28 cellular contexts compared by ENCODE assay signal in the genomic region with DNA sequence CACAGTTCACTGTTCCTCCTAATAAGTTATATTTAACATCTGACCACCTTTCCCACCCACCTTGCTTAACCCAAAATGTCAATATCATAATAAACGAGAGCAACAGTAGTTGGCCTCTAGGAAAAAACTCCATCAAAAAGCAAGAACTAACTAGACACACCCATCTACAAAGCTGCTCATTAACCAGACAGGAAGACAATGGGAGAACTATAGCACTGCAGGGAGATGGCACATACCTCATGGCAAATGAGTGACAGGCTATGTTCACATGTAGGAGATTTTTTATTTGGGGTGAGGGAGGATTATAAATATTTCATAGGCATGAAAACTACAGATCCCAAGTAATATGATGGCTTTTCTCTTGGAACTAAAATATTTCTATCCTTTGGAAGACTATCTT.
"Had no signal": no experiment of that assay in that cellular context is flagged by ENCODE, and none has a peak within 500 bp of the region (broad histone marks: within the 10 kb centered on the region; RNA-seq: fewer than 3 reads in every experiment).

No MANE protein-coding gene starts in this region.

- DNase-seq: activated B cell treated with CpG ODN at 0.5 μM for 24 hours; activated CD4-positive, alpha-beta T cell treated with anti-CD3 and anti-CD28 coated beads for 1 hour; activated CD4-positive, alpha-beta T cell treated with anti-CD3 and anti-CD28 coated beads, Interleukin-2, amount 10 ng/mL, durations not matched to agents 24 days and 14 days; activated CD4-positive, alpha-beta T cell treated with anti-CD3 and anti-CD28 coated beads, Interleukin-2, amount 50 U/mL, for 48 hours; activated CD8-positive, alpha-beta memory T cell treated with anti-CD3 and anti-CD28 coated beads, Interleukin-2, amount 10 ng/mL, durations not matched to agents 7 days and 5 days; activated effector memory CD4-positive, alpha-beta T cell treated with anti-CD3 and anti-CD28 coated beads, Interleukin-2, amount 50 U/mL, for 16 hours; activated naive CD4-positive, alpha-beta T cell treated with Interleukin-2 at 50 U/mL for 16 hours; activated naive CD8-positive, alpha-beta T cell treated with anti-CD3 and anti-CD28 coated beads, Interleukin-2, amount 50 U/mL, for 24 hours; activated T-cell treated with anti-CD3 and anti-CD28 coated beads, Interleukin-2, amount 50 U/mL, for 24 hours; amniotic stem cell; body of pancreas; central memory CD4-positive, alpha-beta T cell; KG1; MV-4-11; NCI-H1092 treated with DMSO at 0.1 percent for 48 hours; NCI-H1417 treated with DMSO at 0.1 percent for 48 hours; NCI-H1694; NCI-H2029 treated with DMSO at 0.1 percent for 48 hours; NCI-H345; NCI-H510A; PC-9; SHP77 treated with DMSO at 0.1 percent for 48 hours; T-cell; T-helper 2 cell; T1000 had no signal

- FAIRE-seq: bronchial epithelial cell, TTC549 had no signal

- ATAC-seq: activated CD8-positive, alpha-beta memory T cell treated with anti-CD3 and anti-CD28 coated beads, Interleukin-2, amount 10 ng/mL, durations not matched to agents 7 days and 5 days; activated naive CD4-positive, alpha-beta T cell treated with anti-CD3 and anti-CD28 coated beads, Interleukin-2, amount 50 U/mL, for 72 hours; activated naive CD8-positive, alpha-beta T cell treated with anti-CD3 and anti-CD28 coated beads, Interleukin-2, amount 50 U/mL, for 24 hours; body of pancreas; T-cell had no signal
